Comparison of ENCODE assay signal across 12 cellular contexts in the genomic region with DNA sequence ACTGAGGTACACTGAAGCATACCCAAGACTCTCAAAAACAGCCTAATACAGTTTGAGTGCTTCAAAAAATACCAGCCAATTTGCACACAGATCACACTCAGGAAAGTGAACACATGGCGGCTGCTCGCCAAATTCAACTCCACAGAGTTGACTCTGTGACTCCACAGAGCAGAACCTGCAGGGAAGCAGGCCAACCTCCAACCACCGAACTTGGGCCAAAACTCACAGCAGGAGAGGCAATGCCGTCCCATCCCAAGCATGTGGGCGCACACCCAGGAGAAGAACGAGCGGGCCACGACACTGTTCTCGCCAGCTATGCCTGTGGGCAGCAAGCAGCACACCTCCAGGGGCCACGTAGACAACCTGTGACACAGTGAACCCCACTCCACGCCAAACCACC. TPM values are rescaled to one million over a fixed set of nuclear protein-coding genes. Genes with fewer than 3 reads are reported as not detected.
DNase-seq lines count a peak whose midpoint lies in the region; ATAC-seq and TF ChIP-seq lines count a peak whose summit lies in the region.
"Had no signal": no experiment of that assay in that cellular context is flagged by ENCODE, and none has a peak within 500 bp of the region (broad histone marks: within the 10 kb centered on the region; RNA-seq: fewer than 3 reads in every experiment).

No MANE protein-coding gene starts in this region.

- no peak overlapping the region for H3K4me2 ChIP-seq in mesendoderm (ENCODE audit: low read length)
- no peak overlapping the region for H3K4me2 ChIP-seq in hepatocyte

- peaks cover 2% of the 10 kb centered on the region for H3K36me3 Mint-ChIP-seq in CD8-positive, alpha-beta T cell
- no peaks in the 10 kb centered on the region for H3K36me3 Mint-ChIP-seq in activated CD8-positive, alpha-beta T cell treated with anti-CD3 and anti-CD28 coated beads, Interleukin-2, amount 10 ng/mL, durations not matched to agents 7 days and 5 days (ENCODE audit: low read depth)
- H3K36me3 Mint-ChIP-seq in activated T-helper 2 cell treated with anti-CD3 and anti-CD28 coated beads, Interferon-gamma antibody, Interleukin-2, Interleukin-4, amounts not matched to agents 10 μg/mL and 5 μg/mL and 100 μg/mL, durations not matched to agents 14 hours and 24 hours and 36 hours (ENCODE audit: low read depth): no peaks in the 10 kb centered on the region

- H2BK120ac ChIP-seq in mesendoderm (ENCODE audit: low read depth, low read length): no peak overlapping the region

- CTCF ChIA-PET in CD8-positive, alpha-beta T cell (lab: Charles Lee): interaction anchor here (1.2 kb wide), 1 partner anchor 9 kb away, joined by 4 read pairs; no protein-coding TSS in a partner anchor
- CTCF ChIA-PET in activated CD8-positive, alpha-beta T cell treated with anti-CD3 and anti-CD28 coated beads, Interleukin-2, amount 10 ng/mL, durations not matched to agents 7 days and 5 days (lab: Charles Lee): no interaction called here

- H3K18ac ChIP-seq in mesendoderm (ENCODE audit: low read length): no peak overlapping the region

- no peaks in the 10 kb centered on the region for H3K36me3 ChIP-seq in CD8-positive, alpha-beta T cell (ENCODE audit: insufficient read depth, low read length)
- H3K36me3 ChIP-seq in heart right ventricle (no peaks in the 10 kb centered on the region), mesendoderm (ENCODE audit: control insufficient read depth, insufficient read depth, low read length) (no peaks in the 10 kb centered on the region), hepatocyte (replicated peaks; ENCODE audit: insufficient read depth, low read depth) (no peaks in the 10 kb centered on the region)

- peak overlapping the region; percentile 66 for H3K27ac Mint-ChIP-seq in CD8-positive, alpha-beta T cell
- peak overlapping the region; percentile 35 for H3K27ac Mint-ChIP-seq in activated CD8-positive, alpha-beta T cell treated with anti-CD3 and anti-CD28 coated beads, Interleukin-2, amount 10 ng/mL, durations not matched to agents 7 days and 5 days
- no peak overlapping the region for H3K27ac Mint-ChIP-seq in activated T-helper 2 cell treated with anti-CD3 and anti-CD28 coated beads, Interferon-gamma antibody, Interleukin-2, Interleukin-4, amounts not matched to agents 10 μg/mL and 5 μg/mL and 100 μg/mL, durations not matched to agents 14 hours and 24 hours and 36 hours

- H3K27ac ChIP-seq in CD8-positive, alpha-beta T cell (ENCODE audit: low read depth, low read length): no peak overlapping the region
- peak overlapping the region in 9 of 10 donors; percentile 40 to 90 (median 66) for H3K27ac ChIP-seq in heart right ventricle
- peak overlapping the region in 13 of 21 experiments; percentile 4 to 78 (median 39) for H3K27ac ChIP-seq in skin epidermis
- H3K27ac ChIP-seq in mesendoderm (ENCODE audit: low read depth, low read length): no peak overlapping the region
- no peak overlapping the region for H3K27ac ChIP-seq in hepatocyte

- peaks cover 94% of the 10 kb centered on the region for H4K20me1 ChIP-seq in hepatocyte (ENCODE audit: insufficient read depth, poor library complexity, severe bottlenecking)

- TF ChIP-seq CTCF in CD8-positive, alpha-beta T cell (IDR thresholded peaks at IDR 0.05): no peak
- TF ChIP-seq CTCF in heart right ventricle (IDR thresholded peaks at IDR 0.05) (no peak), hepatocyte (IDR thresholded peaks at IDR 0.05; ENCODE audit: poor library complexity) (no peak)

- DNase-seq in CD8-positive, alpha-beta T cell: no peak
- DNase-seq in activated CD8-positive, alpha-beta T cell treated with anti-CD3 and anti-CD28 coated beads, Interleukin-2, amount 10 ng/mL, durations not matched to agents 7 days and 5 days: no peak
- DNase-seq in heart right ventricle (peak; percentile 66 to 68), mesendoderm (no peak), COLO829 (ENCODE audit: low spot score) (no peak), hepatocyte (ENCODE audit: low spot score) (no peak)
- DNase-seq in activated T-helper 2 cell treated with anti-CD3 and anti-CD28 coated beads, Interferon-gamma antibody, Interleukin-2, Interleukin-4, amounts not matched to agents 10 μg/mL and 5 μg/mL and 100 μg/mL, durations not matched to agents 14 hours and 24 hours and 36 hours (ENCODE audit: low spot score): no peak
- DNase-seq: activated CD4-positive, alpha-beta T cell treated with anti-CD3 and anti-CD28 coated beads, Interleukin-2, amount 50 U/mL, for 4 hours; NCI-H2029; small intestine; SW 1271 had no signal

- peaks cover 39% of the 10 kb centered on the region for H3K79me2 ChIP-seq in mesendoderm (ENCODE audit: control insufficient read depth, insufficient read depth, low read length)
- peaks cover 98% of the 10 kb centered on the region for H3K79me2 ChIP-seq in hepatocyte

- H3K9me2 ChIP-seq in hepatocyte (replicated peaks; ENCODE audit: insufficient read depth): no peaks in the 10 kb centered on the region

- H3K56ac ChIP-seq in mesendoderm (ENCODE audit: low read length): no peak overlapping the region

- no peak overlapping the region for H2BK15ac ChIP-seq in mesendoderm (replicated peaks; ENCODE audit: low read depth)

- peaks cover 83% of the 10 kb centered on the region for H3K4me1 ChIP-seq in CD8-positive, alpha-beta T cell (ENCODE audit: insufficient read depth, low read length)
- H3K4me1 ChIP-seq in heart right ventricle (peaks cover 64 to 100% (median 94%) of the 10 kb centered on the region in 9 donors), mesendoderm (ENCODE audit: control insufficient read depth, low read depth, low read length) (no peaks in the 10 kb centered on the region), hepatocyte (ENCODE audit: insufficient read depth) (peaks cover 27% of the 10 kb centered on the region)

- H3K9ac ChIP-seq in mesendoderm (ENCODE audit: low read length): no peak overlapping the region

- 25 to 43% methylated on average over 11 of the region's 11 CpGs for WGBS in heart right ventricle, 2 donors
- no CpG with 5 or more reads among the region's 11 CpGs for WGBS in mesendoderm (ENCODE audit: extremely low coverage, insufficient coverage, low lambda C conversion rate)
- WGBS in hepatocyte (ENCODE audit: low lambda C conversion rate, missing lambda C conversion rate): 90% methylated on average over 11 of the region's 11 CpGs

- peak overlapping the region; percentile 9 for H3K4me3 Mint-ChIP-seq in CD8-positive, alpha-beta T cell
- no peak overlapping the region for H3K4me3 Mint-ChIP-seq in activated CD8-positive, alpha-beta T cell treated with anti-CD3 and anti-CD28 coated beads, Interleukin-2, amount 10 ng/mL, durations not matched to agents 7 days and 5 days
- H3K4me3 Mint-ChIP-seq in activated T-helper 2 cell treated with anti-CD3 and anti-CD28 coated beads, Interferon-gamma antibody, Interleukin-2, Interleukin-4, amounts not matched to agents 10 μg/mL and 5 μg/mL and 100 μg/mL, durations not matched to agents 14 hours and 24 hours and 36 hours (ENCODE audit: low read depth): no peak overlapping the region

- no peak overlapping the region for H2BK5ac ChIP-seq in mesendoderm (ENCODE audit: low read length)

- no peak overlapping the region for H3K4ac ChIP-seq in mesendoderm (ENCODE audit: low read depth, low read length)

- no peak overlapping the region for H2AFZ ChIP-seq in hepatocyte

- POLR2A ChIA-PET in CD8-positive, alpha-beta T cell (lab: Charles Lee): no interaction called here
- POLR2A ChIA-PET in activated CD8-positive, alpha-beta T cell treated with anti-CD3 and anti-CD28 coated beads, Interleukin-2, amount 10 ng/mL, durations not matched to agents 7 days and 5 days (lab: Charles Lee): no interaction called here

- H3K27me3 Mint-ChIP-seq in CD8-positive, alpha-beta T cell (ENCODE audit: low read depth): no peaks in the 10 kb centered on the region
- no peaks in the 10 kb centered on the region for H3K27me3 Mint-ChIP-seq in activated CD8-positive, alpha-beta T cell treated with anti-CD3 and anti-CD28 coated beads, Interleukin-2, amount 10 ng/mL, durations not matched to agents 7 days and 5 days (ENCODE audit: low read depth)
- no peaks in the 10 kb centered on the region for H3K27me3 Mint-ChIP-seq in activated T-helper 2 cell treated with anti-CD3 and anti-CD28 coated beads, Interferon-gamma antibody, Interleukin-2, Interleukin-4, amounts not matched to agents 10 μg/mL and 5 μg/mL and 100 μg/mL, durations not matched to agents 14 hours and 24 hours and 36 hours (ENCODE audit: low read depth)

- no peaks in the 10 kb centered on the region for H3K9me3 Mint-ChIP-seq in CD8-positive, alpha-beta T cell
- H3K9me3 Mint-ChIP-seq in activated CD8-positive, alpha-beta T cell treated with anti-CD3 and anti-CD28 coated beads, Interleukin-2, amount 10 ng/mL, durations not matched to agents 7 days and 5 days (ENCODE audit: insufficient read depth): no peaks in the 10 kb centered on the region
- H3K9me3 Mint-ChIP-seq in activated T-helper 2 cell treated with anti-CD3 and anti-CD28 coated beads, Interferon-gamma antibody, Interleukin-2, Interleukin-4, amounts not matched to agents 10 μg/mL and 5 μg/mL and 100 μg/mL, durations not matched to agents 14 hours and 24 hours and 36 hours: no peaks in the 10 kb centered on the region

- peaks cover 38% of the 10 kb centered on the region for H3K79me1 ChIP-seq in mesendoderm (ENCODE audit: low read length)

- H4K5ac ChIP-seq in mesendoderm (ENCODE audit: low read length): no peak overlapping the region

- peaks cover 95% of the 10 kb centered on the region for H3K4me1 Mint-ChIP-seq in CD8-positive, alpha-beta T cell (ENCODE audit: low read depth)
- H3K4me1 Mint-ChIP-seq in activated CD8-positive, alpha-beta T cell treated with anti-CD3 and anti-CD28 coated beads, Interleukin-2, amount 10 ng/mL, durations not matched to agents 7 days and 5 days (ENCODE audit: low read depth): peaks cover 92% of the 10 kb centered on the region
- peaks cover 58% of the 10 kb centered on the region for H3K4me1 Mint-ChIP-seq in activated T-helper 2 cell treated with anti-CD3 and anti-CD28 coated beads, Interferon-gamma antibody, Interleukin-2, Interleukin-4, amounts not matched to agents 10 μg/mL and 5 μg/mL and 100 μg/mL, durations not matched to agents 14 hours and 24 hours and 36 hours (ENCODE audit: low read depth)

- intact Hi-C loops in CD8-positive, alpha-beta T cell (cut with DNase I, micrococcal nuclease): no loop called here
- intact Hi-C loops in heart right ventricle (cut with DNase I): loop anchor here in 2 of 10 donors (5.0 kb wide), 2 partner anchors 34 to 39 kb away; no protein-coding TSS in a partner anchor
- intact Hi-C loops in activated T-helper 2 cell treated with anti-CD3 and anti-CD28 coated beads, Interferon-gamma antibody, Interleukin-2, Interleukin-4, amounts not matched to agents 10 μg/mL and 5 μg/mL and 100 μg/mL, durations not matched to agents 14 hours and 24 hours and 36 hours (cut with micrococcal nuclease): no loop called here

- H3K27me3 ChIP-seq in CD8-positive, alpha-beta T cell (ENCODE audit: insufficient read depth, low read length): no peaks in the 10 kb centered on the region
- H3K27me3 ChIP-seq in heart right ventricle (no peaks in the 10 kb centered on the region), mesendoderm (ENCODE audit: insufficient read depth, low read length, poor library complexity) (no peaks in the 10 kb centered on the region), hepatocyte (no peaks in the 10 kb centered on the region)

- no peaks in the 10 kb centered on the region for H3K9me3 ChIP-seq in CD8-positive, alpha-beta T cell (ENCODE audit: low read length)
- H3K9me3 ChIP-seq in heart right ventricle (no peaks in the 10 kb centered on the region), hepatocyte (ENCODE audit: low read depth) (no peaks in the 10 kb centered on the region)

- ATAC-seq in CD8-positive, alpha-beta T cell: no peak
- ATAC-seq in activated CD8-positive, alpha-beta T cell treated with anti-CD3 and anti-CD28 coated beads, Interleukin-2, amount 10 ng/mL, durations not matched to agents 7 days and 5 days: no peak
- ATAC-seq in heart right ventricle: peak; percentile 12 to 53 (median 38)

- no peak overlapping the region for H3K4me3 ChIP-seq in CD8-positive, alpha-beta T cell (ENCODE audit: low read depth, low read length)
- H3K4me3 ChIP-seq in heart right ventricle: no peak overlapping the region
- H3K4me3 ChIP-seq in skin epidermis: no peak overlapping the region
- no peak overlapping the region for H3K4me3 ChIP-seq in mesendoderm (ENCODE audit: low read length)
- H3K4me3 ChIP-seq in hepatocyte: no peak overlapping the region

- no peak overlapping the region for H3K23ac ChIP-seq in mesendoderm (ENCODE audit: low read length)

- no peak overlapping the region for H2AK5ac ChIP-seq in mesendoderm (ENCODE audit: low read length)

- no peak overlapping the region for H4K8ac ChIP-seq in mesendoderm (ENCODE audit: low read depth, low read length)

RNA-seq across cellular contexts. Expression of gene ELL, which starts 21.1 kb away (rescaled TPM):
- 10 to 100 TPM; 73.4 to 75.2 TPM for total RNA-seq in CD8-positive, alpha-beta T cell
- 10 to 100 TPM; 20.8 to 22.3 TPM for total RNA-seq in activated CD8-positive, alpha-beta T cell treated with anti-CD3 and anti-CD28 coated beads, Interleukin-2, amount 10 ng/mL, durations not matched to agents 7 days and 5 days
- total RNA-seq in heart right ventricle: 10 to 100 TPM in 2 of 10 donors, 1 to 10 TPM in 8; 5.7 to 13.1 (median 7.5) TPM
- 1 to 10 TPM; 4.0 to 6.7 TPM for polyA plus RNA-seq in heart right ventricle
- 27.0 and 27.5 TPM in 2 replicates for total RNA-seq in activated T-helper 2 cell treated with anti-CD3 and anti-CD28 coated beads, Interferon-gamma antibody, Interleukin-2, Interleukin-4, amounts not matched to agents 10 μg/mL and 5 μg/mL and 100 μg/mL, durations not matched to agents 14 hours and 24 hours and 36 hours
- polyA plus RNA-seq in mesendoderm (2013, experiment 1 of 2): 9.6 TPM
- 9.3 TPM for polyA plus RNA-seq in mesendoderm (2013, experiment 2 of 2)
- 3.9 and 11.0 TPM in 2 replicates for total RNA-seq in hepatocyte
- 15.0 and 18.1 TPM in 2 replicates for polyA plus RNA-seq in hepatocyte

RNA-seq across cellular contexts. Expression of gene FKBP8, which starts 42.6 kb away (rescaled TPM):
- 100 to 1,000 TPM; 155 to 158 TPM for total RNA-seq in CD8-positive, alpha-beta T cell
- total RNA-seq in activated CD8-positive, alpha-beta T cell treated with anti-CD3 and anti-CD28 coated beads, Interleukin-2, amount 10 ng/mL, durations not matched to agents 7 days and 5 days: 100 to 1,000 TPM; 245 to 247 TPM
- total RNA-seq in heart right ventricle: 100 to 1,000 TPM; 132 to 196 (median 151) TPM
- polyA plus RNA-seq in heart right ventricle: 100 to 1,000 TPM; 153 to 308 TPM
- total RNA-seq in activated T-helper 2 cell treated with anti-CD3 and anti-CD28 coated beads, Interferon-gamma antibody, Interleukin-2, Interleukin-4, amounts not matched to agents 10 μg/mL and 5 μg/mL and 100 μg/mL, durations not matched to agents 14 hours and 24 hours and 36 hours: 196 and 201 TPM in 2 replicates
- 132 TPM for polyA plus RNA-seq in mesendoderm (2013, experiment 1 of 2)
- polyA plus RNA-seq in mesendoderm (2013, experiment 2 of 2): 131 TPM
- total RNA-seq in hepatocyte: 183 and 195 TPM in 2 replicates
- polyA plus RNA-seq in hepatocyte: 247 and 262 TPM in 2 replicates

RNA-seq across cellular contexts. Expression of gene KXD1, which starts 56.9 kb away (rescaled TPM):
- total RNA-seq in CD8-positive, alpha-beta T cell: 10 to 100 TPM; 64.1 to 76.1 TPM
- 100 to 1,000 TPM; 101 to 108 TPM for total RNA-seq in activated CD8-positive, alpha-beta T cell treated with anti-CD3 and anti-CD28 coated beads, Interleukin-2, amount 10 ng/mL, durations not matched to agents 7 days and 5 days
- total RNA-seq in heart right ventricle: 10 to 100 TPM; 35.6 to 63.9 (median 45.6) TPM
- polyA plus RNA-seq in heart right ventricle: 10 to 100 TPM; 41.2 to 88.6 TPM
- 132 and 141 TPM in 2 replicates for total RNA-seq in activated T-helper 2 cell treated with anti-CD3 and anti-CD28 coated beads, Interferon-gamma antibody, Interleukin-2, Interleukin-4, amounts not matched to agents 10 μg/mL and 5 μg/mL and 100 μg/mL, durations not matched to agents 14 hours and 24 hours and 36 hours
- polyA plus RNA-seq in mesendoderm (2013, experiment 1 of 2): 119 TPM
- 123 TPM for polyA plus RNA-seq in mesendoderm (2013, experiment 2 of 2)
- 76.3 and 91.7 TPM in 2 replicates for total RNA-seq in hepatocyte
- 85.7 and 89.2 TPM in 2 replicates for polyA plus RNA-seq in hepatocyte

Comparison
In these comparisons a context has a peak if more than half of its experiments do, and no peak if none do; other contexts are left out.
1. ATAC-seq: peak in heart right ventricle (8 of 8); none in CD8-positive, alpha-beta T cell (single experiment) and activated CD8-positive, alpha-beta T cell treated with anti-CD3 and anti-CD28 coated beads, Interleukin-2, amount 10 ng/mL, durations not matched to agents 7 days and 5 days (single experiment).
2. DNase-seq: peak in heart right ventricle (2 of 2); none in CD8-positive, alpha-beta T cell (0 of 7), activated CD8-positive, alpha-beta T cell treated with anti-CD3 and anti-CD28 coated beads, Interleukin-2, amount 10 ng/mL, durations not matched to agents 7 days and 5 days (single experiment), activated T-helper 2 cell treated with anti-CD3 and anti-CD28 coated beads, Interferon-gamma antibody, Interleukin-2, Interleukin-4, amounts not matched to agents 10 μg/mL and 5 μg/mL and 100 μg/mL, durations not matched to agents 14 hours and 24 hours and 36 hours (single experiment), mesendoderm (single experiment), COLO829 (single experiment) and hepatocyte (single experiment).
3. H3K27ac ChIP-seq: peak in heart right ventricle (9 of 10) and skin epidermis (13 of 21); none in CD8-positive, alpha-beta T cell (single experiment), mesendoderm (single experiment) and hepatocyte (single experiment).